ENCODE assay signal across 20 cellular contexts in the genomic region with DNA sequence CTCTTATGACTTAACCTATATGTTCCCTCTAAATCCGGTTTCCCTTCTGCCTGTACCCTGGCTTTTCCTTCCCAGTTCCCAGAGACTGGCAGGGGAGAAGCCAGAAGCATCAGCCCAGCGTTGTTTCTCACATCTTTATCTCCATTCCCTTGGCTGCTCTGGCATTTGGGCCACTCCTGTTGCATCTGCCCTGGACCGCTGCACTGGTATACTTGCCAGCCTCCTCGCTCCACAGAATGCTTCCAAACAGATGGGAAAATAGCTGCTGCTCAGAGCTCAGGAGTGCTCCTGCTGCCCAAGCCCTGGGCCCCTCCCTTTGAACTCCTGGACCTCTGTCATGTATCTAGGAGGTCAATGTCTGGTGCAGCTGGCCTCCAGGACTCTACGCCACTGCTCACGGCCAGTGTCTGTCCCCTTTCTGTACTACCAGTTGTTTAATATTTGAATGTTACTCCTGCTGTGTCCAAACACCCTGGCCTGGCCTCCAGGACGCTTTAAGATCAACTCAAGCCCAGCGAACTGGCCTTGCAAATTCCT. TPM values are rescaled to one million over a fixed set of nuclear protein-coding genes. Genes with fewer than 3 reads are reported as not detected.
DNase-seq lines count a peak whose midpoint lies in the region; ATAC-seq and TF ChIP-seq lines count a peak whose summit lies in the region.
"Had no signal": no experiment of that assay in that cellular context is flagged by ENCODE, and none has a peak within 500 bp of the region (broad histone marks: within the 10 kb centered on the region; RNA-seq: fewer than 3 reads in every experiment).

No MANE protein-coding gene starts in this region.

- peaks cover 11% of the 10 kb centered on the region for H3K27me3 Mint-ChIP-seq in GM23338 (ENCODE audit: insufficient read depth, low read depth, poor library complexity)
- peaks cover 3% of the 10 kb centered on the region for H3K27me3 Mint-ChIP-seq in chondrocyte (ENCODE audit: low read depth)

- in situ Hi-C loops in transverse colon (cut with MboI; ENCODE audit: low pct_ligation_motif_present in 1 of 4, low pct_unique_long_range_greater_than_20kb in 1 of 4, low sequenced_read_pairs in 3 of 4): no loop called here

- H3K9me3 ChIP-seq in mucosa of descending colon: no peaks in the 10 kb centered on the region
- H3K9me3 ChIP-seq in transverse colon: no peaks in the 10 kb centered on the region
- H3K9me3 ChIP-seq: SK-N-SH had no signal

- no peak overlapping the region for H3K4me3 Mint-ChIP-seq in GM23338
- no peak overlapping the region for H3K4me3 Mint-ChIP-seq in chondrocyte (ENCODE audit: unreplicated experiment)

- H3K4me3 ChIP-seq in GM23338: no peak overlapping the region
- no peak overlapping the region for H3K4me3 ChIP-seq in mucosa of descending colon
- no peak overlapping the region for H3K4me3 ChIP-seq in transverse colon
- H3K4me3 ChIP-seq: K562 had no signal

- peaks cover 11% of the 10 kb centered on the region for H3K36me3 ChIP-seq in GM23338 (ENCODE audit: insufficient read depth)
- H3K36me3 ChIP-seq in mucosa of descending colon (ENCODE audit: low read depth): peaks cover 3% of the 10 kb centered on the region
- peaks cover 0 to 7% (median 0%) of the 10 kb centered on the region in 4 donors for H3K36me3 ChIP-seq in transverse colon

- H3K27me3 ChIP-seq in GM23338 (ENCODE audit: insufficient read depth) (no peaks in the 10 kb centered on the region), transverse colon (peaks cover under 1% of the 10 kb centered on the region)

- DNase-seq in GM23338 (ENCODE audit: low spot score): no peak
- peak; percentile 43 for DNase-seq in chondrocyte (ENCODE audit: low spot score)
- DNase-seq in mucosa of descending colon: peak in 2 of 3 donors; percentile 35 to 37
- no peak for DNase-seq in transverse colon
- DNase-seq in OCI-M2 (lab: John Stamatoyannopoulos, UW; ENCODE audit: unreplicated experiment): no peak
- DNase-seq in NCI-H146 (lab: John Stamatoyannopoulos, UW): no peak
- DNase-seq: ACHN, GF-D8, NCI-H1105, NCI-H1694, NCI-H2081 treated with DMSO at 0.1 percent for 48 hours, NCI-H446 treated with DMSO at 0.1 percent for 48 hours, NCI-H748 treated with DMSO at 0.1 percent for 48 hours, OCI-M1, RPMI8226, SHP77 treated with DMSO at 0.1 percent for 48 hours, SK-N-SH had no signal

- peaks cover 32% of the 10 kb centered on the region for H4K20me1 ChIP-seq in GM23338 (replicated peaks; ENCODE audit: insufficient read depth)

- 70 to 86% methylated on average over 4 to 8 of the region's 8 CpGs for WGBS in transverse colon (ENCODE audit: low coverage in 1 of 2), 2 donors

- H3F3A ChIP-seq in GM23338 (replicated peaks; ENCODE audit: low read depth): no peaks in the 10 kb centered on the region

- H3K4me1 Mint-ChIP-seq in GM23338: peaks cover 26% of the 10 kb centered on the region
- no peaks in the 10 kb centered on the region for H3K4me1 Mint-ChIP-seq in chondrocyte (ENCODE audit: low read depth)

- TF ChIP-seq POLR2A in transverse colon (IDR thresholded peaks at IDR 0.05): no peak

- no peaks in the 10 kb centered on the region for H3K9me2 ChIP-seq in GM23338 (ENCODE audit: insufficient read depth)
- H3K9me2 ChIP-seq: SK-N-SH had no signal

- H2AFZ ChIP-seq in GM23338: no peak overlapping the region

- intact Hi-C loops in mucosa of descending colon (cut with DNase I, micrococcal nuclease): no loop called here
- intact Hi-C loops in transverse colon (cut with DNase I; ENCODE audit: low total_unique reads): no loop called here

- no peak overlapping the region for H3K27ac ChIP-seq in GM23338 (ENCODE audit: low read depth)
- peak overlapping the region; percentile 8 to 81 (median 77) for H3K27ac ChIP-seq in transverse colon

- H3K4me1 ChIP-seq in GM23338 (ENCODE audit: insufficient read depth) (peaks cover 25% of the 10 kb centered on the region), mucosa of descending colon (ENCODE audit: low read depth) (peaks cover 26% of the 10 kb centered on the region), transverse colon (peaks cover 0 to 64% (median 31%) of the 10 kb centered on the region in 4 donors)

- H3K27ac Mint-ChIP-seq in GM23338: 0 out of 2 replicates have a peak overlapping the region, but pooled peaks have one; percentile 4
- H3K27ac Mint-ChIP-seq in chondrocyte (ENCODE audit: unreplicated experiment): no peak overlapping the region

- H3K9me3 Mint-ChIP-seq in GM23338 (no peaks in the 10 kb centered on the region), chondrocyte (ENCODE audit: low read depth) (no peaks in the 10 kb centered on the region)

- no peak overlapping the region for H3K4me2 ChIP-seq in GM23338
- H3K4me2 ChIP-seq: SK-N-SH had no signal

- peaks cover 62% of the 10 kb centered on the region for H3K79me2 ChIP-seq in GM23338 (replicated peaks; ENCODE audit: insufficient read depth)

- ATAC-seq in GM23338 (no peak), mucosa of descending colon (no peak), HG03354 (IDR thresholded peaks at IDR 0.05; ENCODE audit: poor library complexity, severe bottlenecking, unreplicated experiment) (no peak)
- ATAC-seq: K562 had no signal

- no peak for TF ChIP-seq CTCF in GM23338 (conservative IDR thresholded peaks at IDR 0.05; ENCODE audit: low read depth in 2 of 2)
- no peak for TF ChIP-seq CTCF in chondrocyte (IDR thresholded peaks at IDR 0.05)
- TF ChIP-seq CTCF in mucosa of descending colon (IDR thresholded peaks at IDR 0.05): no peak
- TF ChIP-seq CTCF in transverse colon (IDR thresholded peaks at IDR 0.05): no peak

- H3K36me3 Mint-ChIP-seq in GM23338 (ENCODE audit: low read depth) (peaks cover 78% of the 10 kb centered on the region), chondrocyte (ENCODE audit: low read depth) (no peaks in the 10 kb centered on the region)

- no peak for TF ChIP-seq EP300 in transverse colon (IDR thresholded peaks at IDR 0.05; ENCODE audit: low read depth)

RNA-seq across cellular contexts. Expression of a gene that starts 6.8 kb away (rescaled TPM):
- 209 and 253 TPM in 2 replicates for total RNA-seq in GM23338 (2014; rRNA removed; shearing (Covaris generic))
- 38.6 and 41.3 TPM in 2 replicates for polyA plus RNA-seq in GM23338 (2016; fragmentation: Nextera tagmentation; extraction: Ambion mirVana)
- total RNA-seq in chondrocyte (0.87 to 2.0 TPM (median 0.87 TPM) in 3 replicates), mucosa of descending colon (100 to 1,000 TPM; 167 to 415 (median 324) TPM), transverse colon (100 to 1,000 TPM; 285 to 729 (median 580) TPM)

RNA-seq across cellular contexts. Expression of a gene that starts 22.1 kb away (rescaled TPM):
- total RNA-seq in GM23338 (2014; rRNA removed; shearing (Covaris generic)): not detected in 2 replicates
- not detected in 2 replicates for polyA plus RNA-seq in GM23338 (2016; fragmentation: Nextera tagmentation; extraction: Ambion mirVana)
- total RNA-seq in chondrocyte (not detected in 3 replicates), mucosa of descending colon (100 to 1,000 TPM in 2 of 3 donors, 10 to 100 TPM in 1; 57.5 to 186 (median 154) TPM), transverse colon (100 to 1,000 TPM in 3 of 4 donors, 10 to 100 TPM in 1; 19.5 to 256 (median 144) TPM)
- total RNA-seq: H4, K562 had no signal
- polyA plus RNA-seq: SK-N-SH had no signal

RNA-seq across cellular contexts. Expression of a gene that starts 23.4 kb away (rescaled TPM):
- total RNA-seq in GM23338 (2014; rRNA removed; shearing (Covaris generic)): 2.9 and 4.7 TPM in 2 replicates
- polyA plus RNA-seq in GM23338 (2016; fragmentation: Nextera tagmentation; extraction: Ambion mirVana): 3.0 and 4.4 TPM in 2 replicates
- total RNA-seq in chondrocyte: 0.12 to 0.31 TPM in 2 of 3 replicates, not detected in the other
- total RNA-seq in mucosa of descending colon: 1 to 10 TPM; 1.6 to 6.2 (median 3.5) TPM
- total RNA-seq in transverse colon: 1 to 10 TPM; 2.7 to 6.7 (median 4.0) TPM

RNA-seq across cellular contexts. Expression of a gene that starts 43.4 kb away (rescaled TPM):
- total RNA-seq in GM23338 (2014; rRNA removed; shearing (Covaris generic)): 23.0 and 35.0 TPM in 2 replicates
- polyA plus RNA-seq in GM23338 (2016; fragmentation: Nextera tagmentation; extraction: Ambion mirVana): 77.6 and 81.6 TPM in 2 replicates
- 26.4 to 31.8 TPM (median 29.1 TPM) in 3 replicates for total RNA-seq in chondrocyte
- total RNA-seq in mucosa of descending colon: 10 to 100 TPM; 29.6 to 47.6 (median 36.5) TPM
- 10 to 100 TPM in 3 of 4 donors, 1 to 10 TPM in 1; 6.0 to 56.9 (median 22.3) TPM for total RNA-seq in transverse colon

RNA-seq across cellular contexts. Expression of a gene that starts 43.6 kb away (rescaled TPM):
- total RNA-seq in GM23338 (2014; rRNA removed; shearing (Covaris generic)): 39.4 and 42.5 TPM in 2 replicates
- polyA plus RNA-seq in GM23338 (2016; fragmentation: Nextera tagmentation; extraction: Ambion mirVana): 4.7 and 5.9 TPM in 2 replicates
- total RNA-seq in chondrocyte: 29.4 to 35.6 TPM (median 33.0 TPM) in 3 replicates
- 10 to 100 TPM; 14.1 to 21.1 (median 18.0) TPM for total RNA-seq in mucosa of descending colon
- total RNA-seq in transverse colon: 10 to 100 TPM; 18.3 to 58.7 (median 21.0) TPM

Comparison
In these comparisons a context has a peak if more than half of its experiments do, and no peak if none do; other contexts are left out.
1. DNase-seq: peak in chondrocyte (single experiment) and mucosa of descending colon (2 of 3); none in GM23338 (single experiment), transverse colon (single experiment), OCI-M2 (single experiment) and NCI-H146 (single experiment).
2. RNA of a gene that starts 6.8 kb away (total RNA-seq): 285 to 729 TPM in transverse colon, 167 to 415 TPM in mucosa of descending colon and 209 to 253 TPM in GM23338; 0.87 to 2.0 TPM in chondrocyte; every median in the first group is over 10 times any median in the second.
3. RNA of a gene that starts 22.1 kb away (total RNA-seq): 19.5 to 256 TPM in transverse colon and 57.5 to 186 TPM in mucosa of descending colon; not detected in GM23338 and not detected in chondrocyte; every median in the first group is over 10 times any median in the second.